14 cellular contexts compared by ENCODE assay signal in genomic region chr16:23072769-23073549, GRCh38.
A peak's percentile ranks its signal among the peaks of the same experiment; 100 is the strongest.
DNase-seq lines count a peak whose midpoint lies in the region; ATAC-seq and TF ChIP-seq lines count a peak whose summit lies in the region.
"Had no signal": no experiment of that assay in that cellular context is flagged by ENCODE, and none has a peak within 500 bp of the region (broad histone marks: within the 10 kb centered on the region; RNA-seq: fewer than 3 reads in every experiment).

No MANE protein-coding gene starts in this region.

- peaks cover 37% of the 10 kb centered on the region for H3F3A ChIP-seq in GM23248 (ENCODE audit: insufficient read depth)

- H3K9me2 ChIP-seq in GM23248 (ENCODE audit: insufficient read depth): no peaks in the 10 kb centered on the region

- peaks cover under 1% of the 10 kb centered on the region for H3K36me3 ChIP-seq in GM23248 (ENCODE audit: low read depth)
- peaks cover 0 to 88% of the 10 kb centered on the region in 2 donors for H3K36me3 ChIP-seq in gastroesophageal sphincter
- H3K36me3 ChIP-seq in testis (ENCODE audit: low read depth, missing control alignments): no peaks in the 10 kb centered on the region

- peaks cover 30% of the 10 kb centered on the region for H3K4me1 ChIP-seq in GM23248 (ENCODE audit: insufficient read depth)
- H3K4me1 ChIP-seq in gastroesophageal sphincter: peaks cover 0 to 48% (median 12%) of the 10 kb centered on the region in 3 donors
- peaks cover 13% of the 10 kb centered on the region for H3K4me1 ChIP-seq in testis

- intact Hi-C loops in testis (cut with DNase I; ENCODE audit: low total_unique reads): no loop called here

- H3K27ac ChIP-seq in GM23248 (peak overlapping the region; percentile 92), VCaP (peak overlapping the region; percentile 48), gastroesophageal sphincter (peak overlapping the region in 3 of 4 donors; percentile 81), testis (no peak overlapping the region)
- H3K27ac ChIP-seq: lower lobe of right lung, neutrophil had no signal

- DNase-seq in ACHN: peak; percentile 66
- peak; percentile 57 for DNase-seq in GM23248
- DNase-seq in stimulated activated CD4-positive, alpha-beta T cell treated with anti-CD3 and anti-CD28 coated beads, Interleukin-2, amount 100 ng/mL, for 48 hours: no peak
- no peak for DNase-seq in pons (ENCODE audit: low spot score)
- DNase-seq in testis: no peak
- DNase-seq in medulla oblongata (ENCODE audit: extremely low spot score): no peak
- DNase-seq: lower lobe of right lung; NCI-H1092; SIG-M5; stimulated activated CD4-positive, alpha-beta T cell treated with anti-CD3 and anti-CD28 coated beads, Interleukin-2, amount 100 ng/mL, for 24 hours; stimulated activated naive CD4-positive, alpha-beta T cell treated with Interleukin-2 at 50 U/mL for 16 hours had no signal

- no peak overlapping the region for H2AFZ ChIP-seq in GM23248

- peak overlapping the region; percentile 76; the same call in 1 of the 2 replicates for H3K9ac ChIP-seq in GM23248

- TF ChIP-seq CTCF in VCaP (conservative IDR thresholded peaks at IDR 0.05): no peak; the same call in 1 of the 2 replicates
- no peak for TF ChIP-seq CTCF in gastroesophageal sphincter (IDR thresholded peaks at IDR 0.05)
- TF ChIP-seq CTCF in testis (IDR thresholded peaks at IDR 0.05): no peak

- in situ Hi-C loops in ACHN (cut with HindIII; ENCODE audit: low pct_ligation_motif_present, low pct_unique_long_range_greater_than_20kb, low sequenced_read_pairs): no loop called here
- in situ Hi-C loops in GM23248 (cut with MboI): no loop called here

- no peak for TF ChIP-seq EP300 in gastroesophageal sphincter (IDR thresholded peaks at IDR 0.05)

- no peaks in the 10 kb centered on the region for H3K79me2 ChIP-seq in GM23248 (ENCODE audit: insufficient read depth)

- no peaks in the 10 kb centered on the region for H4K20me1 ChIP-seq in GM23248 (ENCODE audit: insufficient read depth)

- H3K27me3 ChIP-seq in GM23248 (replicated peaks; ENCODE audit: insufficient read depth) (no peaks in the 10 kb centered on the region), gastroesophageal sphincter (no peaks in the 10 kb centered on the region), testis (no peaks in the 10 kb centered on the region)
- H3K27me3 ChIP-seq: neutrophil had no signal

- WGBS in GM23248 (ENCODE audit: low coverage in 1 of 2, low lambda C conversion rate in 2 of 2, missing lambda C conversion rate in 2 of 2), 2 experiments: 82 to 87% methylated on average over 9 of the region's 9 CpGs
- WGBS in gastroesophageal sphincter (ENCODE audit: low coverage in 1 of 2), 2 donors: 76 to 83% methylated on average over 9 of the region's 9 CpGs
- 89 to 91% methylated on average over 9 of the region's 9 CpGs for WGBS in testis, 2 donors

- H3K9me3 ChIP-seq in GM23248 (ENCODE audit: low read depth) (no peaks in the 10 kb centered on the region), gastroesophageal sphincter (no peaks in the 10 kb centered on the region), testis (no peaks in the 10 kb centered on the region)
- H3K9me3 ChIP-seq: lower lobe of right lung, neutrophil had no signal

- peak overlapping the region; percentile 64 for H3K4me2 ChIP-seq in GM23248 (ENCODE audit: unreplicated experiment)

- H3K4me3 ChIP-seq in GM23248 (no peak overlapping the region), gastroesophageal sphincter (no peak overlapping the region), testis (no peak overlapping the region)
- H3K4me3 ChIP-seq: lower lobe of right lung had no signal

- TF ChIP-seq POLR2A in gastroesophageal sphincter (IDR thresholded peaks at IDR 0.05) (no peak), testis (IDR thresholded peaks at IDR 0.05) (no peak)

- ATAC-seq in gastroesophageal sphincter: no peak

Comparison
In these comparisons a context has a peak if more than half of its experiments do, and no peak if none do; other contexts are left out.
1. DNase-seq: peak in ACHN (single experiment) and GM23248 (single experiment); none in stimulated activated CD4-positive, alpha-beta T cell treated with anti-CD3 and anti-CD28 coated beads, Interleukin-2, amount 100 ng/mL, for 48 hours (0 of 2), pons (single experiment), testis (single experiment) and medulla oblongata (single experiment).
2. H3K27ac ChIP-seq: peak in GM23248 (single experiment), VCaP (single experiment) and gastroesophageal sphincter (3 of 4); none in testis (0 of 2).